1 cellular context compared by ENCODE assay signal in the genomic region with DNA sequence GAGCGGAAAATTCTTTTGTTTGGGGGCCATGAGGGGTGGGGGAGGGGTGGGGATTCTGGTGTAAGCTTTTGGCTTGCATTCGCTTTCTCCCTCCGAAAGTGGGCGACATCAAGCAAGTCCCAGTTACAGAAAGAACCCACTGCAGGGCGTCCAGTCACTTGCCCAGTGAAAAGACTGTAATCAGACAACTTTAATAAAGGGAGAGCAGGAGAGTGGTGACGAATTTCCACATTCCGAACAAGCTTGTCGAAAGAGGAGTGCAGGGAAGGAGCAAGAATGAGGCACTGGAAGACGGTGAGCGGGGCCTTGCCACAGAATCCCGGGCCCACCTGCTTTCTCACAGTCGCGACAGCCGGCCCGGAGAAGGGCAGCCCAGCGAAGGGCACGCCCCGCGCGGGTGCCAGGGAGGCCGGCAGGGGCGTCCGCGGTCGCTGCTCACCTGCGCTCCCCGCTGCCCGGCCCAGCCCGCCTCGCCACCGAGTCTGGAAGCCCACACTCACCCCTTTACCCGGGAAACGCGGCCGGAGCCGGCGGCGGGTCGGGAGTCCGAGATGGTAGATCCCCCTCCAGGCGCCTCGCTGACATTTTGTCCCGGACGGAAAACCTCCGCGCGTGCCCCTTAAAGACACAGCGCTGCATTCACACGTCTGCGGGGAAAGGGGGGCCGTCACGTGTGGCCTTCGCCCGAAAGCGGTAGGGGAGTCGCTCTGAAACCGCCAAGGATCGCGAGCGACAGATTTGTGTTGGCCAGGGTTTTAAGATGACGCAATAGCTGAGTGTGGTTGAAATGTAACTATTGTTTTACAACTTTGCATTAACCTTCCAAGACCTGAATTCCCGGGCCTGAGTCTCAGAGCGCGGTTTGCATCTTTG.
TF ChIP-seq lines count a peak whose summit lies in the region.

A gene with protein sequence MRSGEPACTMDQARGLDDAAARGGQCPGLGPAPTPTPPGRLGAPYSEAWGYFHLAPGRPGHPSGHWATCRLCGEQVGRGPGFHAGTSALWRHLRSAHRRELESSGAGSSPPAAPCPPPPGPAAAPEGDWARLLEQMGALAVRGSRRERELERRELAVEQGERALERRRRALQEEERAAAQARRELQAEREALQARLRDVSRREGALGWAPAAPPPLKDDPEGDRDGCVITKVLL (minus strand): TSS at position 675 of the 873 bp plus-strand sequence. CDS start 9,407 bp downstream, outside the sequence.

TF ChIP-seq in HepG2, 621 proteins besides CTCF, POLR2A, EP300 and RAD21 (continued from another document and continues in another):
- TF ChIP-seq ARID5B (CRISPR knock-in tag; IDR thresholded peaks at IDR 0.05) (no peak; the same call in 1 of the 2 replicates), ZFYVE20 (CRISPR knock-in tag; IDR thresholded peaks at IDR 0.05; ENCODE audit: borderline replicate concordance, low read depth) (no peak), SOX5 (CRISPR knock-in tag; IDR thresholded peaks at IDR 0.05; ENCODE audit: borderline replicate concordance) (peak; percentile 47; the same call in 1 of the 2 replicates), ELF3 (CRISPR knock-in tag; IDR thresholded peaks at IDR 0.05) (peak; percentile 17; the same call in 1 of the 2 replicates), SRSF4 (IDR thresholded peaks at IDR 0.05; ENCODE audit: low read depth, low read length, poor library complexity, severe bottlenecking) (no peak), SIN3A (IDR thresholded peaks at IDR 0.05; ENCODE audit: borderline replicate concordance, low read depth, low read length) (0 out of 2 replicates have a peak, but pooled peaks have one; percentile 42), XRCC5 (optimal IDR thresholded peaks at IDR 0.05; ENCODE audit: low read length) (no peak), HDAC6 (IDR thresholded peaks at IDR 0.05; ENCODE audit: low read depth, low read length) (no peak), ZFP36L1 (CRISPR knock-in tag; IDR thresholded peaks at IDR 0.05) (0 out of 2 replicates have a peak, but pooled peaks have one; percentile 31), HOMEZ (CRISPR knock-in tag; IDR thresholded peaks at IDR 0.05; ENCODE audit: low read depth) (no peak), ESRRA (CRISPR knock-in tag; IDR thresholded peaks at IDR 0.05; ENCODE audit: low read depth) (0 out of 2 replicates have a peak, but pooled peaks have one; percentile 23), AHDC1 (CRISPR knock-in tag; IDR thresholded peaks at IDR 0.05; ENCODE audit: borderline replicate concordance) (no peak), AHR (CRISPR knock-in tag; IDR thresholded peaks at IDR 0.05) (peak; percentile 65; the same call in 1 of the 2 replicates), PHF20 (CRISPR knock-in tag; IDR thresholded peaks at IDR 0.05) (peak; percentile 16; the same call in 1 of the 2 replicates), ARID3A (IDR thresholded peaks at IDR 0.05; ENCODE audit: low read depth, low read length) (no peak), ZNF839 (CRISPR knock-in tag; IDR thresholded peaks at IDR 0.05; ENCODE audit: borderline replicate concordance) (0 out of 2 replicates have a peak, but pooled peaks have one; percentile 43), NR0B2 (CRISPR knock-in tag; IDR thresholded peaks at IDR 0.05) (no peak; the same call in 1 of the 2 replicates), ZNF567 (CRISPR knock-in tag; IDR thresholded peaks at IDR 0.05; ENCODE audit: borderline replicate concordance) (no peak)
- TF ChIP-seq, protein P1, sequence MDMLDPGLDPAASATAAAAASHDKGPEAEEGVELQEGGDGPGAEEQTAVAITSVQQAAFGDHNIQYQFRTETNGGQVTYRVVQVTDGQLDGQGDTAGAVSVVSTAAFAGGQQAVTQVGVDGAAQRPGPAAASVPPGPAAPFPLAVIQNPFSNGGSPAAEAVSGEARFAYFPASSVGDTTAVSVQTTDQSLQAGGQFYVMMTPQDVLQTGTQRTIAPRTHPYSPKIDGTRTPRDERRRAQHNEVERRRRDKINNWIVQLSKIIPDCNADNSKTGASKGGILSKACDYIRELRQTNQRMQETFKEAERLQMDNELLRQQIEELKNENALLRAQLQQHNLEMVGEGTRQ (IDR thresholded peaks at IDR 0.05; ENCODE audit: low read depth, low read length), result peak; percentile 52
- TF ChIP-seq, protein P1 (CRISPR knock-in tag; IDR thresholded peaks at IDR 0.05; ENCODE audit: borderline replicate concordance), result peak; percentile 76; the same call in 1 of the 2 replicates
- TF ChIP-seq, protein P2, sequence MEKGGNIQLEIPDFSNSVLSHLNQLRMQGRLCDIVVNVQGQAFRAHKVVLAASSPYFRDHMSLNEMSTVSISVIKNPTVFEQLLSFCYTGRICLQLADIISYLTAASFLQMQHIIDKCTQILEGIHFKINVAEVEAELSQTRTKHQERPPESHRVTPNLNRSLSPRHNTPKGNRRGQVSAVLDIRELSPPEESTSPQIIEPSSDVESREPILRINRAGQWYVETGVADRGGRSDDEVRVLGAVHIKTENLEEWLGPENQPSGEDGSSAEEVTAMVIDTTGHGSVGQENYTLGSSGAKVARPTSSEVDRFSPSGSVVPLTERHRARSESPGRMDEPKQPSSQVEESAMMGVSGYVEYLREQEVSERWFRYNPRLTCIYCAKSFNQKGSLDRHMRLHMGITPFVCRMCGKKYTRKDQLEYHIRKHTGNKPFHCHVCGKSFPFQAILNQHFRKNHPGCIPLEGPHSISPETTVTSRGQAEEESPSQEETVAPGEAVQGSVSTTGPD (CRISPR knock-in tag; IDR thresholded peaks at IDR 0.05), result no peak
- TF ChIP-seq, protein P3, sequence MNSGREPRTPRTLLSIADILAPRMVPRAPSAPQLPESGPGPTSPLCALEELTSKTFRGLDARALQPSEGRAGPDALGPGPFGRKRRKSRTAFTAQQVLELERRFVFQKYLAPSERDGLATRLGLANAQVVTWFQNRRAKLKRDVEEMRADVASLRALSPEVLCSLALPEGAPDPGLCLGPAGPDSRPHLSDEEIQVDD (CRISPR knock-in tag; IDR thresholded peaks at IDR 0.05; ENCODE audit: borderline replicate concordance), result no peak
